13 cellular contexts compared by ENCODE assay signal in the genomic region with DNA sequence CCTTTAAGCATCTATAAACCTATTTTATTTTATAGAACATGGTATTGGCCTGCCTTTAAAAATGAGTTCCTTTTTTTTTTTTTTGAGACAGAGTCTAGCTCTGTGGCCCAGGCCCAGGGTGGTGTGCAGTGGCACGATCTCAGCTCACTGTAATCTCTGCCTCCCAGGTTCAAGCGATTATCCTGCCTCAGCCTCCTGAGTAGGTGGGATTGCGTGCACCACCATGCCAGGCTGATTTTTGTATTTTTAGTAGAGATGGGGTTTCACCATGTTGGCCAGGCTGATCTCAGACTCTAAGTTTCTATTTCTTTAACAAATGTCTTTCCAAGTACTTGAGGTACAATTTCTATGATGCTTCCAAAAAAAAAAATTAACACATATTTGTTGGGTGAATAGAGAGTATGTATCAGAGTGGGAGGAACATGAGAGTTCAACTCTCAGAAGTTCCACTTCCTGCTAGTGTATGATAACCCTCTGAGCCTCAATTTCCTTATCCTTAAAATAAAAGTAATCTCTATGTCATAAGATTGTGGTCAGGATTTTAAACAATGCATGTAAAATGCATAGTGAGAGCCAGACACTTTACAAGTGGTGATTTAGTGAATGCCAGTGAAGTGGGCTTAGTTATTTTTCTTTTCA.
DNase-seq lines count a peak whose midpoint lies in the region; ATAC-seq lines count a peak whose summit lies in the region.
"Had no signal": no experiment of that assay in that cellular context is flagged by ENCODE, and none has a peak within 500 bp of the region (broad histone marks: within the 10 kb centered on the region; RNA-seq: fewer than 3 reads in every experiment).

No MANE protein-coding gene starts in this region.

- no peaks in the 10 kb centered on the region for H3K36me3 ChIP-seq in H7 (replicated peaks; ENCODE audit: control insufficient read depth, insufficient read depth, low read length)
- H3K36me3 ChIP-seq: gastroesophageal sphincter, SJCRH30 had no signal

- peaks cover 0 to 8% of the 10 kb centered on the region in 2 donors for H3K9me3 Mint-ChIP-seq in activated naive CD4-positive, alpha-beta T cell treated with anti-CD3 and anti-CD28 coated beads, Interleukin-2, amount 50 U/mL, for 72 hours

- H3K36me3 Mint-ChIP-seq in activated naive CD4-positive, alpha-beta T cell treated with anti-CD3 and anti-CD28 coated beads, Interleukin-2, amount 50 U/mL, for 72 hours = peaks cover 15 to 33% of the 10 kb centered on the region in 2 donors

- peak overlapping the region; percentile 88 to 98 for H3K27ac Mint-ChIP-seq in activated naive CD4-positive, alpha-beta T cell treated with anti-CD3 and anti-CD28 coated beads, Interleukin-2, amount 50 U/mL, for 72 hours

- DNase-seq in GM03348 (ENCODE audit: low spot score) (peak; percentile 41), OCI-M1 (lab: John Stamatoyannopoulos, UW) (peak; percentile 43), SKM-1 (lab: John Stamatoyannopoulos, UW; ENCODE audit: unreplicated experiment) (no peak), GM19238 (ENCODE audit: insufficient read length, low spot score) (no peak), H7 (no peak)
- DNase-seq in activated naive CD4-positive, alpha-beta T cell treated with anti-CD3 and anti-CD28 coated beads, Interleukin-2, amount 50 U/mL, for 72 hours (ENCODE audit: low spot score in 2 of 2) = no peak
- DNase-seq in stimulated activated CD4-positive, alpha-beta T cell treated with anti-CD3 and anti-CD28 coated beads, Interleukin-2, amount 100 ng/mL, for 24 hours = peak; percentile 42 to 50
- DNase-seq: cortex of kidney, DMS79 treated with DMSO at 0.1 percent for 48 hours, NCI-H2171 treated with DMSO at 0.1 percent for 48 hours, SJCRH30 had no signal

- ATAC-seq in activated naive CD4-positive, alpha-beta T cell treated with anti-CD3 and anti-CD28 coated beads, Interleukin-2, amount 50 U/mL, for 72 hours = peak; percentile 91 to 94
- ATAC-seq: gastroesophageal sphincter, left lobe of liver had no signal

- no peak overlapping the region for H3K4me3 ChIP-seq in H7 (ENCODE audit: insufficient read depth, low read depth, low read length)
- H3K4me3 ChIP-seq: gastroesophageal sphincter, SJCRH30 had no signal

- no peaks in the 10 kb centered on the region for H3K27me3 ChIP-seq in H7 (ENCODE audit: control insufficient read depth, insufficient read depth, low read length)
- H3K27me3 ChIP-seq: gastroesophageal sphincter, SJCRH30 had no signal

Comparison
In these comparisons a context has a peak if more than half of its experiments do, and no peak if none do; other contexts are left out.
1. DNase-seq: peak in GM03348 (single experiment), OCI-M1 (single experiment) and stimulated activated CD4-positive, alpha-beta T cell treated with anti-CD3 and anti-CD28 coated beads, Interleukin-2, amount 100 ng/mL, for 24 hours (2 of 2); none in activated naive CD4-positive, alpha-beta T cell treated with anti-CD3 and anti-CD28 coated beads, Interleukin-2, amount 50 U/mL, for 72 hours (0 of 2), SKM-1 (single experiment), GM19238 (single experiment) and H7 (single experiment).